ENCODE assay signal across 23 cellular contexts in genomic region chr7:30038182-30038980, GRCh38. TPM values are rescaled to one million over a fixed set of nuclear protein-coding genes. Genes with fewer than 3 reads are reported as not detected.
DNase-seq lines count a peak whose midpoint lies in the region; ATAC-seq, FAIRE-seq and TF ChIP-seq lines count a peak whose summit lies in the region.
"Had no signal": no experiment of that assay in that cellular context is flagged by ENCODE, and none has a peak within 500 bp of the region (broad histone marks: within the 10 kb centered on the region; RNA-seq: fewer than 3 reads in every experiment).

No MANE protein-coding gene starts in this region.

- peaks cover 9% of the 10 kb centered on the region for H3K36me3 Mint-ChIP-seq in activated CD8-positive, alpha-beta memory T cell treated with anti-CD3 and anti-CD28 coated beads, Interleukin-2, amount 10 ng/mL, durations not matched to agents 7 days and 5 days

- no peak for TF ChIP-seq EP300 in A549 (IDR thresholded peaks at IDR 0.05)
- no peak for TF ChIP-seq EP300 in transverse colon (IDR thresholded peaks at IDR 0.05; ENCODE audit: low read depth)

- H3K9me3 ChIP-seq in A549 (no peaks in the 10 kb centered on the region), left lung (no peaks in the 10 kb centered on the region), transverse colon (no peaks in the 10 kb centered on the region)
- H3K9me3 ChIP-seq: upper lobe of right lung had no signal

- H3K27me3 Mint-ChIP-seq in activated CD8-positive, alpha-beta memory T cell treated with anti-CD3 and anti-CD28 coated beads, Interleukin-2, amount 10 ng/mL, durations not matched to agents 7 days and 5 days: no peaks in the 10 kb centered on the region
- H3K27me3 Mint-ChIP-seq: activated CD4-positive, alpha-beta T cell treated with anti-CD3 and anti-CD28 coated beads, Interleukin-2, amount 10 ng/mL, durations not matched to agents 24 days and 14 days; CD4-positive, CD25-positive, alpha-beta regulatory T cell; stimulated activated naive CD8-positive, alpha-beta T cell treated with anti-CD3 and anti-CD28 coated beads, Interleukin-15, Interleukin-2, amounts not matched to agents 100 ng/mL and 50 ng/mL, for 24 hours had no signal

- TF ChIP-seq POLR2A in A549 (IDR thresholded peaks at IDR 0.05; ENCODE audit: low read length) (no peak), transverse colon (IDR thresholded peaks at IDR 0.05) (no peak)

- peak; percentile 39 for FAIRE-seq in A549 (lab: Jason Lieb, UNC)
- FAIRE-seq: A204.1, HepG2, small intestine, TTC549 had no signal

- H3K4me1 ChIP-seq in A549: no peaks in the 10 kb centered on the region
- H3K4me1 ChIP-seq in left lung: no peaks in the 10 kb centered on the region
- peaks cover 0 to 21% (median under 1%) of the 10 kb centered on the region in 4 donors for H3K4me1 ChIP-seq in transverse colon
- H3K4me1 ChIP-seq: upper lobe of right lung had no signal

- no peak overlapping the region for H3K27ac Mint-ChIP-seq in activated CD8-positive, alpha-beta memory T cell treated with anti-CD3 and anti-CD28 coated beads, Interleukin-2, amount 10 ng/mL, durations not matched to agents 7 days and 5 days
- H3K27ac Mint-ChIP-seq: activated CD4-positive, alpha-beta T cell treated with anti-CD3 and anti-CD28 coated beads, Interleukin-2, amount 10 ng/mL, durations not matched to agents 24 days and 14 days; stimulated activated naive CD8-positive, alpha-beta T cell treated with anti-CD3 and anti-CD28 coated beads, Interleukin-15, Interleukin-2, amounts not matched to agents 100 ng/mL and 50 ng/mL, for 24 hours had no signal

- H3K27ac ChIP-seq in A549 (no peak overlapping the region), left lung (no peak overlapping the region), transverse colon (peak overlapping the region in 2 of 4 donors; percentile 11 to 17)
- H3K27ac ChIP-seq: epithelial cell of prostate, upper lobe of right lung had no signal

- H3K4me1 Mint-ChIP-seq in activated CD8-positive, alpha-beta memory T cell treated with anti-CD3 and anti-CD28 coated beads, Interleukin-2, amount 10 ng/mL, durations not matched to agents 7 days and 5 days: peaks cover 12% of the 10 kb centered on the region

- no peaks in the 10 kb centered on the region for H3K9me3 Mint-ChIP-seq in activated CD8-positive, alpha-beta memory T cell treated with anti-CD3 and anti-CD28 coated beads, Interleukin-2, amount 10 ng/mL, durations not matched to agents 7 days and 5 days (ENCODE audit: low read depth)
- H3K9me3 Mint-ChIP-seq: activated CD4-positive, alpha-beta T cell treated with anti-CD3 and anti-CD28 coated beads, Interleukin-2, amount 10 ng/mL, durations not matched to agents 24 days and 14 days; CD4-positive, CD25-positive, alpha-beta regulatory T cell; stimulated activated naive CD8-positive, alpha-beta T cell treated with anti-CD3 and anti-CD28 coated beads, Interleukin-15, Interleukin-2, amounts not matched to agents 100 ng/mL and 50 ng/mL, for 24 hours had no signal

- no peak overlapping the region for H3K4me3 Mint-ChIP-seq in activated CD8-positive, alpha-beta memory T cell treated with anti-CD3 and anti-CD28 coated beads, Interleukin-2, amount 10 ng/mL, durations not matched to agents 7 days and 5 days
- H3K4me3 Mint-ChIP-seq: activated CD4-positive, alpha-beta T cell treated with anti-CD3 and anti-CD28 coated beads, Interleukin-2, amount 10 ng/mL, durations not matched to agents 24 days and 14 days; stimulated activated naive CD8-positive, alpha-beta T cell treated with anti-CD3 and anti-CD28 coated beads, Interleukin-15, Interleukin-2, amounts not matched to agents 100 ng/mL and 50 ng/mL, for 24 hours had no signal

- no peak for DNase-seq in A549 (ENCODE audit: low read depth in 1 of 2, low spot score in 1 of 2)
- DNase-seq in HCEC 1CT: peak; percentile 21
- DNase-seq in fibroblast of gingiva (ENCODE audit: low read depth): peak; percentile 83
- DNase-seq in left lung: no peak
- no peak for DNase-seq in transverse colon
- DNase-seq in NCI-H2227 treated with DMSO at 0.1 percent for 48 hours (lab: John Stamatoyannopoulos, UW): no peak
- DNase-seq in NCI-H1048 (lab: John Stamatoyannopoulos, UW): no peak
- DNase-seq in activated CD8-positive, alpha-beta memory T cell treated with anti-CD3 and anti-CD28 coated beads, Interleukin-2, amount 10 ng/mL, durations not matched to agents 7 days and 5 days: no peak
- DNase-seq: activated CD4-positive, alpha-beta T cell treated with anti-CD3 and anti-CD28 coated beads, Interleukin-2, amount 10 ng/mL, durations not matched to agents 24 days and 14 days; activated CD8-positive, alpha-beta memory T cell treated with anti-CD3 and anti-CD28 coated beads, Interleukin-2, amount 50 U/mL, for 48 hours; activated effector memory CD4-positive, alpha-beta T cell treated with Interleukin-2 at 50 U/mL for 16 hours; CD4-positive, CD25-positive, alpha-beta regulatory T cell; NCI-H1930; NCI-H446; small intestine; stimulated activated CD4-positive, alpha-beta T cell treated with anti-CD3 and anti-CD28 coated beads, Interleukin-2, amount 100 ng/mL, for 48 hours; upper lobe of right lung had no signal

- intact Hi-C loops in left lung (cut with DNase I): no loop called here
- intact Hi-C loops in transverse colon (cut with DNase I; ENCODE audit: low total_unique reads): no loop called here

- 85% methylated on average over 3 of the region's 3 CpGs for WGBS in A549 (ENCODE audit: missing lambda C conversion rate)
- WGBS in transverse colon (ENCODE audit: low coverage in 1 of 2), 2 donors: 87 to 92% methylated on average over 3 of the region's 3 CpGs

- H3K4me2 ChIP-seq in A549: no peak overlapping the region

- H3K27me3 ChIP-seq in left lung (no peaks in the 10 kb centered on the region), transverse colon (no peaks in the 10 kb centered on the region)
- H3K27me3 ChIP-seq: upper lobe of right lung had no signal

- H3K4me3 ChIP-seq in A549: no peak overlapping the region
- H3K4me3 ChIP-seq in left lung: no peak overlapping the region
- H3K4me3 ChIP-seq in transverse colon: no peak overlapping the region
- H3K4me3 ChIP-seq: upper lobe of right lung had no signal

- TF ChIP-seq CTCF in A549 (IDR thresholded peaks at IDR 0.05) (no peak), left lung (IDR thresholded peaks at IDR 0.05) (no peak), transverse colon (IDR thresholded peaks at IDR 0.05) (no peak)

- POLR2A ChIA-PET in A549 (lab: Yijun Ruan, JAX): no interaction called here

- no peak for TF ChIP-seq RAD21 in A549 (conservative IDR thresholded peaks at IDR 0.05 in 1 of 2, IDR thresholded peaks at IDR 0.05 in 1 of 2)

- in situ Hi-C loops in transverse colon (cut with MboI; ENCODE audit: low pct_ligation_motif_present in 1 of 4, low pct_unique_long_range_greater_than_20kb in 1 of 4, low sequenced_read_pairs in 3 of 4): no loop called here

- H3K36me3 ChIP-seq in left lung (no peaks in the 10 kb centered on the region), transverse colon (no peaks in the 10 kb centered on the region)
- H3K36me3 ChIP-seq: upper lobe of right lung had no signal

- ATAC-seq in A549 (no peak), left lung (peak; percentile 26)
- ATAC-seq in activated CD8-positive, alpha-beta memory T cell treated with anti-CD3 and anti-CD28 coated beads, Interleukin-2, amount 10 ng/mL, durations not matched to agents 7 days and 5 days: no peak
- ATAC-seq: HCT116, HepG2, upper lobe of right lung had no signal

- CTCF ChIA-PET in A549 (lab: Yijun Ruan, JAX): interaction anchor here (1.4 kb wide), 1 partner anchor 25 kb away, joined by 4 read pairs; no protein-coding TSS in a partner anchor
- CTCF ChIA-PET in activated CD8-positive, alpha-beta memory T cell treated with anti-CD3 and anti-CD28 coated beads, Interleukin-2, amount 10 ng/mL, durations not matched to agents 7 days and 5 days (lab: Charles Lee): no interaction called here

TF ChIP-seq in A549, 52 proteins besides CTCF, POLR2A, EP300 and RAD21 (continues in another document):
- TF ChIP-seq HES2 (IDR thresholded peaks at IDR 0.05): no peak

RNA-seq across cellular contexts. Expression of gene PLEKHA8, which starts 10.2 kb away (rescaled TPM):
- polyA plus RNA-seq in A549 (2011; rRNA removed) (10.6 and 10.9 TPM in 2 replicates), A549 (2017; fragmentation: RNase III; extraction: RNeasy Plus Mini Kit Qiagen cat#74134 plus additional on column Dnase treatment) (5.9 to 6.6 TPM (median 6.2 TPM) in 3 replicates)
- 1.7 TPM in 2 replicates for polyA plus RNA-seq in A549 (2012; cell fraction: cytosol; rRNA removed)
- polyA plus RNA-seq in A549 (2012; cell fraction: nucleus; rRNA removed): 0.94 and 1.8 TPM in 2 replicates
- polyA minus RNA-seq in A549 (2011; rRNA and poly(A)+ RNA removed): 8.5 and 9.8 TPM in 2 replicates
- total RNA-seq in left lung (10 to 100 TPM in 1 of 2 donors, 1 to 10 TPM in 1; 9.8 to 13.2 TPM), transverse colon (10 to 100 TPM in 3 of 4 donors, 1 to 10 TPM in 1; 6.6 to 16.4 (median 13.1) TPM)
- 10 to 100 TPM; 10.8 to 10.9 TPM for total RNA-seq in activated CD8-positive, alpha-beta memory T cell treated with anti-CD3 and anti-CD28 coated beads, Interleukin-2, amount 10 ng/mL, durations not matched to agents 7 days and 5 days

RNA-seq across cellular contexts. Expression of gene FKBP14, which starts 11.9 kb away (rescaled TPM):
- polyA plus RNA-seq in A549 (2011; rRNA removed) (17.7 and 22.8 TPM in 2 replicates), A549 (2017; fragmentation: RNase III; extraction: RNeasy Plus Mini Kit Qiagen cat#74134 plus additional on column Dnase treatment) (10.6 to 11.1 TPM (median 10.7 TPM) in 3 replicates)
- polyA plus RNA-seq in A549 (2012; cell fraction: cytosol; rRNA removed): 3.7 and 3.9 TPM in 2 replicates
- 1.6 and 2.3 TPM in 2 replicates for polyA plus RNA-seq in A549 (2012; cell fraction: nucleus; rRNA removed)
- polyA minus RNA-seq in A549 (2011; rRNA and poly(A)+ RNA removed): 4.7 and 6.4 TPM in 2 replicates
- total RNA-seq in left lung (10 to 100 TPM; 26.7 to 32.6 TPM), transverse colon (10 to 100 TPM in 2 of 4 donors, 1 to 10 TPM in 1, under 1 TPM in 1; 0.75 to 12.7 (median 9.6) TPM)
- 1 to 10 TPM; 5.2 to 6.4 TPM for total RNA-seq in activated CD8-positive, alpha-beta memory T cell treated with anti-CD3 and anti-CD28 coated beads, Interleukin-2, amount 10 ng/mL, durations not matched to agents 7 days and 5 days

RNA-seq across cellular contexts. Expression of gene SCRN1, which starts 48.8 kb away (rescaled TPM):
- polyA plus RNA-seq in A549 (2011; rRNA removed) (80.0 and 88.9 TPM in 2 replicates), A549 (2017; fragmentation: RNase III; extraction: RNeasy Plus Mini Kit Qiagen cat#74134 plus additional on column Dnase treatment) (46.2 to 49.7 TPM (median 49.1 TPM) in 3 replicates)
- 19.3 and 23.4 TPM in 2 replicates for polyA plus RNA-seq in A549 (2012; cell fraction: cytosol; rRNA removed)
- 16.8 and 22.4 TPM in 2 replicates for polyA plus RNA-seq in A549 (2012; cell fraction: nucleus; rRNA removed)
- 71.8 and 78.4 TPM in 2 replicates for polyA minus RNA-seq in A549 (2011; rRNA and poly(A)+ RNA removed)
- total RNA-seq in left lung (10 to 100 TPM; 25.5 to 39.8 TPM), transverse colon (10 to 100 TPM; 15.0 to 24.5 (median 17.3) TPM)
- 1 to 10 TPM; 3.5 to 4.9 TPM for total RNA-seq in activated CD8-positive, alpha-beta memory T cell treated with anti-CD3 and anti-CD28 coated beads, Interleukin-2, amount 10 ng/mL, durations not matched to agents 7 days and 5 days

Comparison
In these comparisons a context has a peak if more than half of its experiments do, and no peak if none do; other contexts are left out.
1. DNase-seq: peak in HCEC 1CT (single experiment) and fibroblast of gingiva (single experiment); none in A549 (0 of 2), left lung (0 of 2), transverse colon (single experiment), NCI-H2227 treated with DMSO at 0.1 percent for 48 hours (single experiment), NCI-H1048 (single experiment) and activated CD8-positive, alpha-beta memory T cell treated with anti-CD3 and anti-CD28 coated beads, Interleukin-2, amount 10 ng/mL, durations not matched to agents 7 days and 5 days (single experiment).